1 cellular context compared by ENCODE assay signal in the genomic region with DNA sequence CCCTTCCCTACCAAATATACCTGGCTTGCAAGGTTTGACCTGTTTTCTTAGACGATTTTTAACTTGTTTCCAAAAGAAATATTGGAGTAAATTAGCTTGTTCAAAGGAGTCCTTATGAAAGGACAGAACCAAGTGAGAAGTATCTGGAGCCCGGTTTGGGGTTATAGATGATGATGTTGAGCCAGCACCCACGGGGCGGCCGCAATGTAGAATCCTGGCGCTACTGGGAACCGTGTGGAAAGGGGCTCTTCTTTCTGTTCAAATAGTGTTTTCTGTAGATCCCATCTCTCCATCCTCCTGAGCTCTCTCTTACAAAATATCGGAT.
TF ChIP-seq lines count a peak whose summit lies in the region.

No MANE protein-coding gene starts in this region.

TF ChIP-seq in HCT116, 20 proteins besides CTCF, POLR2A, EP300 and RAD21 (continued from another document):
- TF ChIP-seq, protein P1, sequence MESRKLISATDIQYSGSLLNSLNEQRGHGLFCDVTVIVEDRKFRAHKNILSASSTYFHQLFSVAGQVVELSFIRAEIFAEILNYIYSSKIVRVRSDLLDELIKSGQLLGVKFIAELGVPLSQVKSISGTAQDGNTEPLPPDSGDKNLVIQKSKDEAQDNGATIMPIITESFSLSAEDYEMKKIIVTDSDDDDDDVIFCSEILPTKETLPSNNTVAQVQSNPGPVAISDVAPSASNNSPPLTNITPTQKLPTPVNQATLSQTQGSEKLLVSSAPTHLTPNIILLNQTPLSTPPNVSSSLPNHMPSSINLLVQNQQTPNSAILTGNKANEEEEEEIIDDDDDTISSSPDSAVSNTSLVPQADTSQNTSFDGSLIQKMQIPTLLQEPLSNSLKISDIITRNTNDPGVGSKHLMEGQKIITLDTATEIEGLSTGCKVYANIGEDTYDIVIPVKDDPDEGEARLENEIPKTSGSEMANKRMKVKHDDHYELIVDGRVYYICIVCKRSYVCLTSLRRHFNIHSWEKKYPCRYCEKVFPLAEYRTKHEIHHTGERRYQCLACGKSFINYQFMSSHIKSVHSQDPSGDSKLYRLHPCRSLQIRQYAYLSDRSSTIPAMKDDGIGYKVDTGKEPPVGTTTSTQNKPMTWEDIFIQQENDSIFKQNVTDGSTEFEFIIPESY (IDR thresholded peaks at IDR 0.05; ENCODE audit: extremely low read depth, insufficient replicate concordance, low read length), result no peak
